ENCODE assay signal across 20 cellular contexts in the genomic region with DNA sequence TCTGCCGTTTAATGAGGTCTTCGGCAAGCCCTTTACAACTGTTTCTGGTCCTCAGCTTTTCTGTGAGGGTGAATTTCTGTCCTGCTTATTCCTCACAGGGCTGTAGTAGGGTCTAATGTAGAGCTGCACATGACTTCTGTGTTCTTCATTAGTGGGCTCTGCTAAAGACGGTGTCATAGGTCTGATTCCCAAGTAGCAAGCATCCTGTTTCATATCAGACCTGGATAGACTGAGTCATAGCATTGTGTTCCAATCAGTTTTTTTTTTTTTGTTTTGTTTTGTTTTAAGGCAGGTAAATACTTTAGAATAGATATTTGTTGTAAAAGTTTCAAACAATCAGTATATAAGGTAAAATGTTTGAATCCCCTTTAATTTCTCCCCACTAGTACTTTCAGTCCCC. TPM values are rescaled to one million over a fixed set of nuclear protein-coding genes. Genes with fewer than 3 reads are reported as not detected.
DNase-seq lines count a peak whose midpoint lies in the region; ATAC-seq and TF ChIP-seq lines count a peak whose summit lies in the region.
"Had no signal": no experiment of that assay in that cellular context is flagged by ENCODE, and none has a peak within 500 bp of the region (broad histone marks: within the 10 kb centered on the region; RNA-seq: fewer than 3 reads in every experiment).

No MANE protein-coding gene starts in this region.

- H3K27me3 Mint-ChIP-seq in HFFc6 (ENCODE audit: insufficient read depth) (no peaks in the 10 kb centered on the region), nephron (ENCODE audit: low read depth) (no peaks in the 10 kb centered on the region)
- H3K27me3 Mint-ChIP-seq in effector memory CD8-positive, alpha-beta T cell: no peaks in the 10 kb centered on the region

- H3K27ac Mint-ChIP-seq in HFFc6: peak overlapping the region; percentile 14; the same call in 1 of the 2 replicates
- peak overlapping the region; percentile 16 to 46 for H3K27ac Mint-ChIP-seq in effector memory CD8-positive, alpha-beta T cell
- H3K27ac Mint-ChIP-seq in nephron: peak overlapping the region; percentile 87 to 96 (median 95)
- H3K27ac Mint-ChIP-seq: CD8-positive, alpha-beta T cell had no signal

- H2BK120ac ChIP-seq in IMR-90 (ENCODE audit: low read depth, low read length): no peak overlapping the region

- H4K20me1 ChIP-seq in IMR-90 (ENCODE audit: insufficient read depth, low read length): 0 out of 2 replicates have a peak, but pooled peaks cover 3% of the 10 kb centered on the region

- H3K4me1 Mint-ChIP-seq in HFFc6 (ENCODE audit: low read depth) (peaks cover 23% of the 10 kb centered on the region), nephron (peaks cover 22% of the 10 kb centered on the region)
- H3K4me1 Mint-ChIP-seq in effector memory CD8-positive, alpha-beta T cell (ENCODE audit: low read depth in 2 of 2): no peaks in the 10 kb centered on the region

- H3K9me3 Mint-ChIP-seq in HFFc6 (no peaks in the 10 kb centered on the region), nephron (no peaks in the 10 kb centered on the region)
- no peaks in the 10 kb centered on the region for H3K9me3 Mint-ChIP-seq in effector memory CD8-positive, alpha-beta T cell
- H3K9me3 Mint-ChIP-seq: CD8-positive, alpha-beta T cell had no signal

- no peak overlapping the region for H2AK5ac ChIP-seq in IMR-90 (ENCODE audit: low read depth, low read length)

- no peak overlapping the region for H3K23ac ChIP-seq in IMR-90 (ENCODE audit: low read depth, low read length)

- no TSS peak for BruUV-seq in IMR-90 (replicated peaks; lab: Mats Ljungman, UMichigan)

- H3K56ac ChIP-seq in IMR-90 (ENCODE audit: extremely low read depth, insufficient read depth, low read length): no peak overlapping the region

- dilution Hi-C loops in IMR-90 (cut with HindIII; ENCODE audit: low sequenced_read_pairs, unreplicated experiment): no loop called here

- H4K8ac ChIP-seq in IMR-90 (ENCODE audit: low read depth in 2 of 2, low read length in 2 of 2): no peak overlapping the region

- H3K14ac ChIP-seq in IMR-90 (replicated peaks; ENCODE audit: low read depth, low read length): no peak overlapping the region

- POLR2A ChIA-PET in IMR-90 (lab: Charles Lee; ENCODE audit: unreplicated experiment): no interaction called here

- no peak overlapping the region for H4K91ac ChIP-seq in IMR-90 (ENCODE audit: insufficient read depth, low read depth, low read length)

- H2AK9ac ChIP-seq in IMR-90 (replicated peaks; ENCODE audit: low read depth, low read length, poor library complexity): no peak overlapping the region

- ATAC-seq in IMR-90 (ENCODE audit: low read depth): no peak
- no peak for ATAC-seq in effector memory CD8-positive, alpha-beta T cell (replicated peaks)
- no peak for ATAC-seq in GM19397 (IDR thresholded peaks at IDR 0.05; ENCODE audit: unreplicated experiment)
- ATAC-seq: CD8-positive, alpha-beta T cell; GM12878; HepG2; K562; SK-N-SH treated with all-trans-retinoic acid at 6 μM for 48 hours had no signal

- no peak for TF ChIP-seq POLR2A in IMR-90 (IDR thresholded peaks at IDR 0.05; ENCODE audit: low read depth, low read length)
- no peak for TF ChIP-seq POLR2A in vagina (IDR thresholded peaks at IDR 0.05)

- TF ChIP-seq RAD21 in IMR-90 (IDR thresholded peaks at IDR 0.05; ENCODE audit: low read length): no peak

- no peak overlapping the region for H3K9ac ChIP-seq in IMR-90 (ENCODE audit: low read depth, low read length)

- H2BK20ac ChIP-seq in IMR-90 (ENCODE audit: low read depth, low read length): no peak overlapping the region

- H3K4ac ChIP-seq in IMR-90 (ENCODE audit: low read depth, low read length): no peak overlapping the region

- H3K27me3 ChIP-seq in IMR-90 (ENCODE audit: control insufficient read depth, insufficient read depth, low read length) (no peaks in the 10 kb centered on the region), vagina (no peaks in the 10 kb centered on the region)

- H3K4me2 ChIP-seq in IMR-90 (ENCODE audit: low read depth, low read length): no peak overlapping the region

- no peak overlapping the region for H2BK5ac ChIP-seq in IMR-90 (ENCODE audit: low read depth, low read length, poor library complexity, severe bottlenecking)

- H3K9me3 ChIP-seq in IMR-90 (ENCODE audit: control insufficient read depth, insufficient read depth, low read length) (no peaks in the 10 kb centered on the region), vagina (no peaks in the 10 kb centered on the region)
- H3K9me3 ChIP-seq: Caco-2 had no signal

- no peaks in the 10 kb centered on the region for H3K4me1 ChIP-seq in IMR-90 (ENCODE audit: control insufficient read depth, insufficient read depth, low read length)
- H3K4me1 ChIP-seq in vagina: no peaks in the 10 kb centered on the region

- no peak for TF ChIP-seq CTCF in HFFc6 (IDR thresholded peaks at IDR 0.05)
- no peak for TF ChIP-seq CTCF in IMR-90 (conservative IDR thresholded peaks at IDR 0.05; ENCODE audit: low read depth, low read length)
- no peak for TF ChIP-seq CTCF in nephron (IDR thresholded peaks at IDR 0.05; ENCODE audit: unreplicated experiment in 3 of 3)
- no peak for TF ChIP-seq CTCF in vagina (IDR thresholded peaks at IDR 0.05)

- intact Hi-C loops in IMR-90 (cut with micrococcal nuclease): no loop called here
- intact Hi-C loops in vagina (cut with DNase I): no loop called here

- H3K36me3 Mint-ChIP-seq in HFFc6 (ENCODE audit: low read depth) (peaks cover 63% of the 10 kb centered on the region), nephron (ENCODE audit: low read depth) (peaks cover 83% of the 10 kb centered on the region)
- H3K36me3 Mint-ChIP-seq in effector memory CD8-positive, alpha-beta T cell (ENCODE audit: insufficient read depth): peaks cover 61% of the 10 kb centered on the region

- no peak overlapping the region for H3K18ac ChIP-seq in IMR-90 (ENCODE audit: low read depth, low read length)

- no peak overlapping the region for H2BK15ac ChIP-seq in IMR-90 (ENCODE audit: low read depth, low read length)

- H3K4me3 ChIP-seq in IMR-90 (ENCODE audit: insufficient read depth, low read depth, low read length): no peak overlapping the region
- H3K4me3 ChIP-seq in vagina: no peak overlapping the region
- H3K4me3 ChIP-seq: GM12878, K562 had no signal

- no peaks in the 10 kb centered on the region for H3K9me1 ChIP-seq in IMR-90 (ENCODE audit: insufficient read depth, low read length)

- CTCF ChIA-PET in IMR-90 (lab: Yijun Ruan, JAX): no interaction called here

- peaks cover 26 to 63% of the 10 kb centered on the region in 2 experiments for H3K79me1 ChIP-seq in IMR-90 (ENCODE audit: low read depth in 1 of 2, low read length in 2 of 2)

- H3K27ac ChIP-seq in IMR-90 (ENCODE audit: insufficient read depth, low read length) (no peak overlapping the region), vagina (no peak overlapping the region)

- WGBS in IMR-90 (ENCODE audit: extremely low coverage in 2 of 2, insufficient read length in 1 of 2), 2 experiments: no CpG with 5 or more reads among the region's 3 CpGs

- H3K4me3 Mint-ChIP-seq in HFFc6: no peak overlapping the region
- no peak overlapping the region for H3K4me3 Mint-ChIP-seq in effector memory CD8-positive, alpha-beta T cell
- no peak overlapping the region for H3K4me3 Mint-ChIP-seq in nephron
- H3K4me3 Mint-ChIP-seq: CD8-positive, alpha-beta T cell had no signal

- H3K36me3 ChIP-seq in IMR-90 (ENCODE audit: control insufficient read depth, insufficient read depth, low read length): peaks cover 31% of the 10 kb centered on the region
- H3K36me3 ChIP-seq in vagina: peaks cover 0 to 30% of the 10 kb centered on the region in 2 donors

- in situ Hi-C loops in IMR-90 (cut with MboI; ENCODE audit: low sequenced_read_pairs): loop anchor here (25.0 kb wide), 1 partner anchor 95 kb away; no protein-coding TSS in a partner anchor

- no peak for DNase-seq in HFFc6
- DNase-seq in IMR-90: peak; percentile 19
- no peak for DNase-seq in effector memory CD8-positive, alpha-beta T cell
- DNase-seq in vagina (ENCODE audit: extremely low spot score in 2 of 2): no peak
- DNase-seq in cortex of kidney (lab: John Stamatoyannopoulos, UW): no peak
- DNase-seq: C1 segment of cervical spinal cord; Caco-2; CD8-positive, alpha-beta T cell; MV-4-11; NCI-H1105; NCI-H1436 treated with DMSO at 0.1 percent for 48 hours; NCI-H187 treated with DMSO at 0.1 percent for 48 hours; NCI-H524; NCI-H748 treated with DMSO at 0.1 percent for 48 hours had no signal

- H4K5ac ChIP-seq in IMR-90 (ENCODE audit: low read depth, low read length): no peak overlapping the region

- no peak overlapping the region for H2AFZ ChIP-seq in IMR-90 (replicated peaks; ENCODE audit: low read length, poor library complexity)

TF ChIP-seq in IMR-90, 13 proteins besides CTCF, POLR2A, EP300 and RAD21 (continues in another document):
- TF ChIP-seq, protein P1, sequence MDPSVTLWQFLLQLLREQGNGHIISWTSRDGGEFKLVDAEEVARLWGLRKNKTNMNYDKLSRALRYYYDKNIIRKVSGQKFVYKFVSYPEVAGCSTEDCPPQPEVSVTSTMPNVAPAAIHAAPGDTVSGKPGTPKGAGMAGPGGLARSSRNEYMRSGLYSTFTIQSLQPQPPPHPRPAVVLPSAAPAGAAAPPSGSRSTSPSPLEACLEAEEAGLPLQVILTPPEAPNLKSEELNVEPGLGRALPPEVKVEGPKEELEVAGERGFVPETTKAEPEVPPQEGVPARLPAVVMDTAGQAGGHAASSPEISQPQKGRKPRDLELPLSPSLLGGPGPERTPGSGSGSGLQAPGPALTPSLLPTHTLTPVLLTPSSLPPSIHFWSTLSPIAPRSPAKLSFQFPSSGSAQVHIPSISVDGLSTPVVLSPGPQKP (IDR thresholded peaks at IDR 0.05; ENCODE audit: borderline replicate concordance, low read depth, low read length): no peak
- TF ChIP-seq SMC3 (IDR thresholded peaks at IDR 0.05; ENCODE audit: low read depth, low read length): no peak
- TF ChIP-seq CHD1 (IDR thresholded peaks at IDR 0.05; ENCODE audit: low read depth, low read length): no peak
- TF ChIP-seq, protein P2, sequence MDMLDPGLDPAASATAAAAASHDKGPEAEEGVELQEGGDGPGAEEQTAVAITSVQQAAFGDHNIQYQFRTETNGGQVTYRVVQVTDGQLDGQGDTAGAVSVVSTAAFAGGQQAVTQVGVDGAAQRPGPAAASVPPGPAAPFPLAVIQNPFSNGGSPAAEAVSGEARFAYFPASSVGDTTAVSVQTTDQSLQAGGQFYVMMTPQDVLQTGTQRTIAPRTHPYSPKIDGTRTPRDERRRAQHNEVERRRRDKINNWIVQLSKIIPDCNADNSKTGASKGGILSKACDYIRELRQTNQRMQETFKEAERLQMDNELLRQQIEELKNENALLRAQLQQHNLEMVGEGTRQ (IDR thresholded peaks at IDR 0.05; ENCODE audit: low read depth, low read length): no peak
- no peak for TF ChIP-seq CEBPB (IDR thresholded peaks at IDR 0.05; ENCODE audit: low read depth, low read length)
- no peak for TF ChIP-seq MAZ (IDR thresholded peaks at IDR 0.05; ENCODE audit: borderline replicate concordance, low read depth, low read length)
- no peak for TF ChIP-seq MXI1 (IDR thresholded peaks at IDR 0.05; ENCODE audit: borderline replicate concordance, low read depth, low read length)

RNA-seq across cellular contexts. Expression of a gene that starts 35.4 kb away (rescaled TPM):
- 10 to 100 TPM; 49.5 to 64.6 (median 58.3) TPM for total RNA-seq in HFFc6 (2021; fragmentation: NEBNext Ultra II Directional; extraction: Animal tissue kit (Norgen Biotek cat#: 25700))
- total RNA-seq in IMR-90 (2012; rRNA removed): 112 and 204 TPM in 2 replicates
- polyA plus RNA-seq in IMR-90 (2012; rRNA removed): 40.4 and 48.0 TPM in 2 replicates
- 9.2 and 19.6 TPM in 2 replicates for polyA plus RNA-seq in IMR-90 (2012; cell fraction: cytosol; rRNA removed)
- 8.4 and 78.2 TPM in 2 replicates for polyA plus RNA-seq in IMR-90 (2012; cell fraction: nucleus; rRNA removed; ENCODE audit: low replicate concordance)
- total RNA-seq in vagina: 52.1 TPM

Comparison
In these comparisons a context has a peak if more than half of its experiments do, and no peak if none do; other contexts are left out.
1. H3K27ac Mint-ChIP-seq: peak in every context shown above with its lines; median percentile 95 in nephron; 31 in effector memory CD8-positive, alpha-beta T cell; 14 in HFFc6.